10 cellular contexts compared by ENCODE assay signal in genomic region chr6:108944707-108945685, GRCh38.
A peak's percentile ranks its signal among the peaks of the same experiment; 100 is the strongest.
DNase-seq lines count a peak whose midpoint lies in the region; ATAC-seq and TF ChIP-seq lines count a peak whose summit lies in the region.
"Had no signal": no experiment of that assay in that cellular context is flagged by ENCODE, and none has a peak within 500 bp of the region (broad histone marks: within the 10 kb centered on the region; RNA-seq: fewer than 3 reads in every experiment).

No MANE protein-coding gene starts in this region.

- no peaks in the 10 kb centered on the region for H3K27me3 ChIP-seq in right lobe of liver
- no peaks in the 10 kb centered on the region for H3K27me3 ChIP-seq in thyroid gland
- H3K27me3 ChIP-seq in PC-9 (ENCODE audit: insufficient read depth, low read depth) = no peaks in the 10 kb centered on the region
- no peaks in the 10 kb centered on the region for H3K27me3 ChIP-seq in Caco-2 (replicated peaks; ENCODE audit: control insufficient read depth, insufficient read depth, low read length)

- no peak overlapping the region for H3K27ac Mint-ChIP-seq in stimulated activated memory B cell treated with anti-CD40 and anti-IgM and Interleukin-4, amounts not matched to agents 10 μg/mL and 1 μg/mL and 100 μg/mL, for 72 hours
- H3K27ac Mint-ChIP-seq in Caco-2 (ENCODE audit: unreplicated experiment) = no peak overlapping the region
- H3K27ac Mint-ChIP-seq: IgD-negative memory B cell had no signal

- TF ChIP-seq CTCF in right lobe of liver (IDR thresholded peaks at IDR 0.05) (no peak), thyroid gland (IDR thresholded peaks at IDR 0.05) (no peak), PC-9 (conservative IDR thresholded peaks at IDR 0.05) (no peak), Caco-2 (IDR thresholded peaks at IDR 0.05; ENCODE audit: insufficient read depth in 1 of 2, low read depth in 1 of 2, low read length in 1 of 2, severe bottlenecking in 1 of 2, unreplicated experiment in 1 of 2) (no peak)

- H3F3A ChIP-seq in PC-9 (ENCODE audit: insufficient read depth, low read depth) = peaks cover 17% of the 10 kb centered on the region; the same call in 1 of the 2 replicates

- H3K27ac ChIP-seq in right lobe of liver (peak overlapping the region; percentile 18 to 42 (median 29)), thyroid gland (peak overlapping the region; percentile 79 to 99 (median 96)), PC-9 (no peak overlapping the region)

- H3K9me3 ChIP-seq in right lobe of liver (no peaks in the 10 kb centered on the region), thyroid gland (no peaks in the 10 kb centered on the region), PC-9 (ENCODE audit: insufficient read depth, low read depth) (no peaks in the 10 kb centered on the region), Caco-2 (no peaks in the 10 kb centered on the region)

- no peaks in the 10 kb centered on the region for H3K79me2 ChIP-seq in PC-9 (ENCODE audit: low read depth)

- H3K36me3 Mint-ChIP-seq in stimulated activated memory B cell treated with anti-CD40 and anti-IgM and Interleukin-4, amounts not matched to agents 10 μg/mL and 1 μg/mL and 100 μg/mL, for 72 hours = no peaks in the 10 kb centered on the region
- no peaks in the 10 kb centered on the region for H3K36me3 Mint-ChIP-seq in Caco-2 (ENCODE audit: insufficient read depth, unreplicated experiment)
- H3K36me3 Mint-ChIP-seq: T-cell had no signal

- POLR2A ChIA-PET in PC-9 (lab: Charles Lee; ENCODE audit: unreplicated experiment) (no interaction called here), Caco-2 (lab: Charles Lee) (no interaction called here)

- peaks cover 25% of the 10 kb centered on the region for H3K4me1 Mint-ChIP-seq in stimulated activated memory B cell treated with anti-CD40 and anti-IgM and Interleukin-4, amounts not matched to agents 10 μg/mL and 1 μg/mL and 100 μg/mL, for 72 hours
- H3K4me1 Mint-ChIP-seq in Caco-2 (ENCODE audit: low read depth, unreplicated experiment) = peaks cover 7% of the 10 kb centered on the region

- peaks cover 0 to 8% (median 0%) of the 10 kb centered on the region in 4 donors for H3K4me1 ChIP-seq in right lobe of liver
- H3K4me1 ChIP-seq in thyroid gland = peaks cover 62 to 63% of the 10 kb centered on the region in 2 donors
- peaks cover 33% of the 10 kb centered on the region for H3K4me1 ChIP-seq in PC-9 (replicated peaks; ENCODE audit: insufficient read depth)
- H3K4me1 ChIP-seq in Caco-2 = peaks cover 16% of the 10 kb centered on the region

- no peaks in the 10 kb centered on the region for H3K9me3 Mint-ChIP-seq in stimulated activated memory B cell treated with anti-CD40 and anti-IgM and Interleukin-4, amounts not matched to agents 10 μg/mL and 1 μg/mL and 100 μg/mL, for 72 hours
- H3K9me3 Mint-ChIP-seq in Caco-2 (ENCODE audit: unreplicated experiment) = no peaks in the 10 kb centered on the region
- H3K9me3 Mint-ChIP-seq: IgD-negative memory B cell, T-cell had no signal

- H4K20me1 ChIP-seq in PC-9 (ENCODE audit: insufficient read depth) = no peaks in the 10 kb centered on the region

- WGBS in right lobe of liver (ENCODE audit: insufficient coverage, low coverage, low lambda C conversion rate, missing lambda C conversion rate) = 58% methylated on average over 12 of the region's 12 CpGs
- WGBS in thyroid gland, 2 donors = 55 to 62% methylated on average over 12 of the region's 12 CpGs

- no peak overlapping the region for H3K4me2 ChIP-seq in PC-9

- peak; percentile 84 for DNase-seq in LHCN-M2 (ENCODE audit: low read depth)
- peak; percentile 88 for DNase-seq in cerebellum (ENCODE audit: low spot score)
- no peak for DNase-seq in right lobe of liver
- DNase-seq in thyroid gland = no peak
- no peak for DNase-seq in PC-9
- DNase-seq in H4 (ENCODE audit: low spot score) = no peak
- no peak for DNase-seq in Caco-2
- DNase-seq: T-cell had no signal

- H3K9me2 ChIP-seq in PC-9 (ENCODE audit: insufficient read depth) = no peaks in the 10 kb centered on the region

- CTCF ChIA-PET in PC-9 (lab: Charles Lee) (no interaction called here), Caco-2 (lab: Charles Lee) (no interaction called here)

- intact Hi-C loops in right lobe of liver (cut with DNase I) (no loop called here), thyroid gland (cut with DNase I) (no loop called here), PC-9 (cut with micrococcal nuclease; ENCODE audit: unreplicated experiment) (loop anchor here (5.0 kb wide), 1 partner anchor 127 kb away; no protein-coding TSS in a partner anchor), Caco-2 (cut with micrococcal nuclease; ENCODE audit: unreplicated experiment) (loop anchor here (5.0 kb wide), 1 partner anchor 623 kb away; no protein-coding TSS in a partner anchor)

- TF ChIP-seq POLR2A in right lobe of liver (IDR thresholded peaks at IDR 0.05) (no peak), thyroid gland (IDR thresholded peaks at IDR 0.05) (no peak)

- no peaks in the 10 kb centered on the region for H3K27me3 Mint-ChIP-seq in stimulated activated memory B cell treated with anti-CD40 and anti-IgM and Interleukin-4, amounts not matched to agents 10 μg/mL and 1 μg/mL and 100 μg/mL, for 72 hours
- H3K27me3 Mint-ChIP-seq in Caco-2 (ENCODE audit: insufficient read depth, unreplicated experiment) = no peaks in the 10 kb centered on the region
- H3K27me3 Mint-ChIP-seq: IgD-negative memory B cell, T-cell had no signal

- no peak overlapping the region for H3K4me3 Mint-ChIP-seq in stimulated activated memory B cell treated with anti-CD40 and anti-IgM and Interleukin-4, amounts not matched to agents 10 μg/mL and 1 μg/mL and 100 μg/mL, for 72 hours
- H3K4me3 Mint-ChIP-seq in Caco-2 (ENCODE audit: unreplicated experiment) = no peak overlapping the region
- H3K4me3 Mint-ChIP-seq: T-cell had no signal

- ATAC-seq in right lobe of liver = peak; percentile 10 to 42 (median 21)
- no peak for ATAC-seq in stimulated activated memory B cell treated with anti-CD40 and anti-IgM and Interleukin-4, amounts not matched to agents 10 μg/mL and 1 μg/mL and 100 μg/mL, for 72 hours
- ATAC-seq: T-cell had no signal

- H3K36me3 ChIP-seq in right lobe of liver (no peaks in the 10 kb centered on the region), thyroid gland (no peaks in the 10 kb centered on the region), PC-9 (ENCODE audit: low read depth) (no peaks in the 10 kb centered on the region), Caco-2 (ENCODE audit: control insufficient read depth, insufficient read depth, low read length) (no peaks in the 10 kb centered on the region)

- H3K4me3 ChIP-seq in right lobe of liver = no peak overlapping the region
- no peak overlapping the region for H3K4me3 ChIP-seq in thyroid gland (replicated peaks in 1 of 3)
- no peak overlapping the region for H3K4me3 ChIP-seq in PC-9
- H3K4me3 ChIP-seq in Caco-2 (ENCODE audit: low read depth, low read length) = no peak overlapping the region

- BruUV-seq in PC-9 (replicated peaks; lab: Mats Ljungman, UMichigan) = no TSS peak
- no TSS peak for BruUV-seq in Caco-2 (replicated peaks; lab: Mats Ljungman, UMichigan)

- H2AFZ ChIP-seq in PC-9 = no peak overlapping the region

Comparison
In these comparisons a context has a peak if more than half of its experiments do, and no peak if none do; other contexts are left out.
1. DNase-seq: peak in LHCN-M2 (single experiment) and cerebellum (single experiment); none in right lobe of liver (0 of 3), thyroid gland (0 of 2), PC-9 (0 of 2), H4 (single experiment) and Caco-2 (0 of 2).
2. intact Hi-C loops: an anchor here in PC-9 (5.0 kb wide) and Caco-2 (5.0 kb wide); none called in right lobe of liver and thyroid gland.